7 cellular contexts compared by ENCODE assay signal in genomic region chr7:37732253-37732652, GRCh38. TPM values are rescaled to one million over a fixed set of nuclear protein-coding genes. Genes with fewer than 3 reads are reported as not detected.
DNase-seq lines count a peak whose midpoint lies in the region; ATAC-seq, FAIRE-seq and TF ChIP-seq lines count a peak whose summit lies in the region.

No MANE protein-coding gene starts in this region.

- no peak overlapping the region for H3K9ac ChIP-seq in Karpas-422 (ENCODE audit: low read length)
- H3K9ac ChIP-seq in keratinocyte (ENCODE audit: control insufficient read depth, extremely low read depth, insufficient read depth, low read length) = no peak overlapping the region

- no peak overlapping the region for H3K27ac Mint-ChIP-seq in activated CD8-positive, alpha-beta T cell treated with anti-CD3 and anti-CD28 coated beads, Interleukin-2, amount 10 ng/mL, durations not matched to agents 7 days and 5 days

- H3K4me3 Mint-ChIP-seq in activated CD8-positive, alpha-beta T cell treated with anti-CD3 and anti-CD28 coated beads, Interleukin-2, amount 10 ng/mL, durations not matched to agents 7 days and 5 days = no peak overlapping the region

- no peak overlapping the region for H3K27ac ChIP-seq in Karpas-422 (ENCODE audit: low read length)
- no peak overlapping the region for H3K27ac ChIP-seq in keratinocyte (ENCODE audit: control insufficient read depth, insufficient read depth, low read length)
- H3K27ac ChIP-seq in upper lobe of right lung = no peak overlapping the region

- TF ChIP-seq CTCF in GM12872 (IDR thresholded peaks at IDR 0.05; ENCODE audit: insufficient read depth, low read depth, low read length) (peak; percentile 77), keratinocyte (optimal IDR thresholded peaks at IDR 0.05 in 1 of 3, IDR thresholded peaks at IDR 0.05 in 1 of 3, conservative IDR thresholded peaks at IDR 0.05 in 1 of 3; ENCODE audit: extremely low read depth in 1 of 3, insufficient read depth in 2 of 3, low read length in 3 of 3) (peak in 2 of 3 experiments; percentile 16 to 39), upper lobe of right lung (IDR thresholded peaks at IDR 0.05) (peak; percentile 56)

- intact Hi-C loops in upper lobe of right lung (cut with DNase I) = no loop called here

- peaks cover 7% of the 10 kb centered on the region for H3K27me3 Mint-ChIP-seq in activated CD8-positive, alpha-beta T cell treated with anti-CD3 and anti-CD28 coated beads, Interleukin-2, amount 10 ng/mL, durations not matched to agents 7 days and 5 days (ENCODE audit: low read depth)

- no peaks in the 10 kb centered on the region for H3K9me2 ChIP-seq in Karpas-422 (replicated peaks; ENCODE audit: insufficient read depth, low read length)

- H3K9me3 ChIP-seq in Karpas-422 (ENCODE audit: low read length) = no peaks in the 10 kb centered on the region
- no peaks in the 10 kb centered on the region for H3K9me3 ChIP-seq in keratinocyte (ENCODE audit: control insufficient read depth, low read depth, low read length)
- no peaks in the 10 kb centered on the region for H3K9me3 ChIP-seq in upper lobe of right lung

- H3K79me2 ChIP-seq in Karpas-422 (ENCODE audit: low read length) (no peaks in the 10 kb centered on the region), keratinocyte (ENCODE audit: control insufficient read depth, insufficient read depth, low read length) (no peaks in the 10 kb centered on the region)

- no peak for FAIRE-seq in keratinocyte (lab: Jason Lieb, UNC)

- H3K36me3 Mint-ChIP-seq in activated CD8-positive, alpha-beta T cell treated with anti-CD3 and anti-CD28 coated beads, Interleukin-2, amount 10 ng/mL, durations not matched to agents 7 days and 5 days (ENCODE audit: low read depth) = no peaks in the 10 kb centered on the region

- CTCF ChIA-PET in activated CD8-positive, alpha-beta T cell treated with anti-CD3 and anti-CD28 coated beads, Interleukin-2, amount 10 ng/mL, durations not matched to agents 7 days and 5 days (lab: Charles Lee) = interaction anchor here (0.6 to 1.7 kb wide), 5 partner anchors 16 to 136 kb away, joined by 3 to 4 read pairs (median 4); partner anchors contain the start of gene GPR141

- H3K9me3 Mint-ChIP-seq in activated CD8-positive, alpha-beta T cell treated with anti-CD3 and anti-CD28 coated beads, Interleukin-2, amount 10 ng/mL, durations not matched to agents 7 days and 5 days (ENCODE audit: insufficient read depth) = no peaks in the 10 kb centered on the region

- H3K27me3 ChIP-seq in Karpas-422 (ENCODE audit: low read length) = no peaks in the 10 kb centered on the region
- H3K27me3 ChIP-seq in keratinocyte (ENCODE audit: control insufficient read depth, extremely low read depth, insufficient read depth, low read length) = no peaks in the 10 kb centered on the region
- no peaks in the 10 kb centered on the region for H3K27me3 ChIP-seq in upper lobe of right lung

- POLR2A ChIA-PET in activated CD8-positive, alpha-beta T cell treated with anti-CD3 and anti-CD28 coated beads, Interleukin-2, amount 10 ng/mL, durations not matched to agents 7 days and 5 days (lab: Charles Lee) = no interaction called here

- peak; percentile 80 for DNase-seq in Karpas-422
- peak; percentile 34 for DNase-seq in activated CD8-positive, alpha-beta T cell treated with anti-CD3 and anti-CD28 coated beads, Interleukin-2, amount 10 ng/mL, durations not matched to agents 7 days and 5 days
- DNase-seq in keratinocyte (ENCODE audit: low read depth, low spot score) = no peak
- DNase-seq in upper lobe of right lung = no peak
- DNase-seq in activated gamma-delta T cell treated with Interleukin-2 at 50 U/mL for 16 hours = no peak

- H3K4me1 ChIP-seq in Karpas-422 (ENCODE audit: low read length) = no peaks in the 10 kb centered on the region
- H3K4me1 ChIP-seq in keratinocyte (ENCODE audit: control insufficient read depth, extremely low read depth, insufficient read depth, low read length) = no peaks in the 10 kb centered on the region
- peaks cover 33% of the 10 kb centered on the region for H3K4me1 ChIP-seq in upper lobe of right lung

- no peak overlapping the region for H2AFZ ChIP-seq in Karpas-422 (ENCODE audit: low read length)
- H2AFZ ChIP-seq in keratinocyte (ENCODE audit: control insufficient read depth, low read length) = no peak overlapping the region

- dilution Hi-C loops in keratinocyte (cut with MboI; ENCODE audit: extremely low pct_ligation_motif_present, low sequenced_read_pairs) = no loop called here

- peak; percentile 69 for ATAC-seq in GM21447 (IDR thresholded peaks at IDR 0.05; ENCODE audit: unreplicated experiment)
- ATAC-seq in activated CD8-positive, alpha-beta T cell treated with anti-CD3 and anti-CD28 coated beads, Interleukin-2, amount 10 ng/mL, durations not matched to agents 7 days and 5 days = no peak
- ATAC-seq in upper lobe of right lung = peak; percentile 91

- H3K4me2 ChIP-seq in Karpas-422 (ENCODE audit: low read depth, low read length, poor library complexity, severe bottlenecking) (no peak overlapping the region), keratinocyte (ENCODE audit: control insufficient read depth, extremely low read depth, insufficient read depth, low read depth, low read length) (no peak overlapping the region)

- H4K20me1 ChIP-seq in Karpas-422 (ENCODE audit: insufficient read depth, low read depth, low read length) = no peaks in the 10 kb centered on the region
- H4K20me1 ChIP-seq in keratinocyte (ENCODE audit: control insufficient read depth, extremely low read depth, insufficient read depth, low read length) = no peaks in the 10 kb centered on the region

- H3K9me1 ChIP-seq in keratinocyte (ENCODE audit: control insufficient read depth, extremely low read depth, insufficient read depth, low read length) = no peaks in the 10 kb centered on the region

- H3K36me3 ChIP-seq in Karpas-422 (ENCODE audit: insufficient read depth, low read length) (no peaks in the 10 kb centered on the region), keratinocyte (ENCODE audit: control insufficient read depth in 2 of 2, extremely low read depth in 1 of 2, insufficient read depth in 2 of 2, low read length in 2 of 2) (no peaks in the 10 kb centered on the region), upper lobe of right lung (no peaks in the 10 kb centered on the region)

- H3K4me3 ChIP-seq in Karpas-422 (ENCODE audit: low read length) = no peak overlapping the region
- H3K4me3 ChIP-seq in keratinocyte (ENCODE audit: control insufficient read depth in 2 of 3, extremely low read depth in 1 of 3, insufficient read depth in 2 of 3, low read depth in 1 of 3, low read length in 3 of 3) = no peak overlapping the region
- H3K4me3 ChIP-seq in upper lobe of right lung = no peak overlapping the region

- H3K4me1 Mint-ChIP-seq in activated CD8-positive, alpha-beta T cell treated with anti-CD3 and anti-CD28 coated beads, Interleukin-2, amount 10 ng/mL, durations not matched to agents 7 days and 5 days (ENCODE audit: low read depth) = no peaks in the 10 kb centered on the region

RNA-seq across cellular contexts. Expression of gene GPR141, which starts 48.7 kb away (rescaled TPM):
- total RNA-seq in Karpas-422 (2014; rRNA removed; shearing (Covaris generic); ENCODE audit: low replicate concordance) = not detected in 2 replicates
- not detected for total RNA-seq in activated CD8-positive, alpha-beta T cell treated with anti-CD3 and anti-CD28 coated beads, Interleukin-2, amount 10 ng/mL, durations not matched to agents 7 days and 5 days
- polyA plus RNA-seq in keratinocyte = not detected in 3 replicates
- not detected for polyA plus RNA-seq in keratinocyte (2011; ENCODE audit: low read depth)
- not detected in 2 replicates for polyA plus RNA-seq in keratinocyte (2011; cell fraction: cytosol; rRNA removed)
- polyA plus RNA-seq in keratinocyte (2011; cell fraction: nucleus; rRNA removed) = not detected in 2 replicates
- not detected in 2 replicates for polyA plus RNA-seq in keratinocyte (2012; ENCODE audit: low replicate concordance)
- polyA minus RNA-seq in keratinocyte = not detected in 3 replicates
- polyA minus RNA-seq in keratinocyte (2011; cell fraction: cytosol; rRNA and poly(A)+ RNA removed) = not detected
- not detected in 2 replicates for polyA minus RNA-seq in keratinocyte (2011; cell fraction: nucleus; rRNA and poly(A)+ RNA removed)
- 4.0 TPM for total RNA-seq in upper lobe of right lung

Comparison
In these comparisons a context has a peak if more than half of its experiments do, and no peak if none do; other contexts are left out.
1. DNase-seq: peak in Karpas-422 (single experiment) and activated CD8-positive, alpha-beta T cell treated with anti-CD3 and anti-CD28 coated beads, Interleukin-2, amount 10 ng/mL, durations not matched to agents 7 days and 5 days (single experiment); none in keratinocyte (single experiment), upper lobe of right lung (single experiment) and activated gamma-delta T cell treated with Interleukin-2 at 50 U/mL for 16 hours (single experiment).
2. Peak in every context shown above with its lines, with median percentiles within 50 percentile points of each other: CTCF ChIP-seq.